ENCODE assay signal across 2 cellular contexts in the genomic region with DNA sequence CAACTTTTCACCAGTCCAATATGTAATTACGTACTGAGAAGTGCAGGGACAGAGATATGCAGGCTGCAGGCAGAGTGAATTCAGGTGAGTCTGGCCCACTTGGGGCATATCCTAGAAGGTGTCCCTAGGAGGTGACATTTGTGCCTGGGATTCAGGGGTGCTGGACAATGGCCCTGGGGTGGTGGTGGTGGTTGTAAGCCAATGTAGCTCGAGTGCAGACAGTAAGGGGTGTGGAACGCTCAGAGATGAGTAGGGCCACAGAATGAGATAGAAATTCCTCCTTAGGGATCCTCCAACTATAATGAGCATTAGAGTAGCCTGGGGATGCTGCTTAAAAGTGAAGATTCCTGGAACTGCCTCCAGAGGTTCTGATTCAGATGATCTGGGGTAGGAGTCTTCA.
"Had no signal": no experiment of that assay in that cellular context is flagged by ENCODE, and none has a peak within 500 bp of the region (broad histone marks: within the 10 kb centered on the region; RNA-seq: fewer than 3 reads in every experiment).

No MANE protein-coding gene starts in this region.

- DNase-seq: GDM1, GF-D8 had no signal
